Comparison of ENCODE assay signal across 16 cellular contexts in the genomic region with DNA sequence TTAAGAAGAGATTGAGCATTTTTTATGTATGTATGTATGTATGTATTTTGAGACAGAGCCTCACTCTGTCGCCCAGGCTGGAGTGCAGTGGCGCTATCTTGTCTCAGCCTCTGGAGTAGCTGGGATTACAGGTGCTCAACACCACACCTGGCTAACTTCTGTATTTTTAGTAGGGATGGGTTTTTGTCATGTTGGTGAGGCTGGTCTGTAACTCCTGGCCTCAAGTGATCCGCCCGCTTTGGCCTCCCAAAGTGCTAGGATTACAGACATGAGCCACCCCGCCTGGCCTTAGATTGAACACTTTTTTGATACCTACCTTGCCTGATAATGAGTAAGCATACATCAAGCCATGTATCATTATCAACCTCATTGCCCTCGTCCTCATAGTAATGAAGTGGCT. TPM values are rescaled to one million over a fixed set of nuclear protein-coding genes. Genes with fewer than 3 reads are reported as not detected.
DNase-seq lines count a peak whose midpoint lies in the region; ATAC-seq and TF ChIP-seq lines count a peak whose summit lies in the region.
"Had no signal": no experiment of that assay in that cellular context is flagged by ENCODE, and none has a peak within 500 bp of the region (broad histone marks: within the 10 kb centered on the region; RNA-seq: fewer than 3 reads in every experiment).

No MANE protein-coding gene starts in this region.

- peak overlapping the region; percentile 53 for H3K4me3 Mint-ChIP-seq in activated naive CD4-positive, alpha-beta T cell treated with anti-CD3 and anti-CD28 coated beads, Interleukin-2, amount 50 U/mL, for 24 hours
- peak overlapping the region; percentile 50 for H3K4me3 Mint-ChIP-seq in T-helper 17 cell
- no peak overlapping the region for H3K4me3 Mint-ChIP-seq in stimulated activated naive B cell treated with anti-CD40 and anti-IgM and Interleukin-4, amounts not matched to agents 10 μg/mL and 1 μg/mL and 100 μg/mL, for 72 hours

- no peak overlapping the region for H3K27ac ChIP-seq in esophagus squamous epithelium
- H3K27ac ChIP-seq: ascending aorta had no signal

- no peaks in the 10 kb centered on the region for H3K9me3 ChIP-seq in T-helper 17 cell (ENCODE audit: control insufficient read depth, low read length, poor library complexity, severe bottlenecking)
- no peaks in the 10 kb centered on the region for H3K9me3 ChIP-seq in iPS-15b (ENCODE audit: control insufficient read depth, insufficient read depth, low read length)
- no peaks in the 10 kb centered on the region for H3K9me3 ChIP-seq in esophagus squamous epithelium
- H3K9me3 ChIP-seq: ascending aorta, BE2C had no signal

- peak overlapping the region; percentile 52 for H3K27ac Mint-ChIP-seq in activated naive CD4-positive, alpha-beta T cell treated with anti-CD3 and anti-CD28 coated beads, Interleukin-2, amount 50 U/mL, for 24 hours
- no peak overlapping the region for H3K27ac Mint-ChIP-seq in activated naive CD4-positive, alpha-beta T cell treated with anti-CD3 and anti-CD28 coated beads, Interleukin-2, amount 50 U/mL, for 72 hours
- H3K27ac Mint-ChIP-seq in T-helper 17 cell = peak overlapping the region; percentile 95
- peak overlapping the region; percentile 65 for H3K27ac Mint-ChIP-seq in stimulated activated naive B cell treated with anti-CD40 and anti-IgM and Interleukin-4, amounts not matched to agents 10 μg/mL and 1 μg/mL and 100 μg/mL, for 72 hours
- H3K27ac Mint-ChIP-seq: activated CD4-positive, alpha-beta memory T cell treated with anti-CD3 and anti-CD28 coated beads, Interleukin-2, amount 10 ng/mL, durations not matched to agents 7 days and 5 days had no signal

- H3K27me3 Mint-ChIP-seq in activated naive CD4-positive, alpha-beta T cell treated with anti-CD3 and anti-CD28 coated beads, Interleukin-2, amount 50 U/mL, for 24 hours = no peaks in the 10 kb centered on the region
- H3K27me3 Mint-ChIP-seq in T-helper 17 cell = no peaks in the 10 kb centered on the region
- H3K27me3 Mint-ChIP-seq in stimulated activated naive B cell treated with anti-CD40 and anti-IgM and Interleukin-4, amounts not matched to agents 10 μg/mL and 1 μg/mL and 100 μg/mL, for 72 hours = no peaks in the 10 kb centered on the region
- H3K27me3 Mint-ChIP-seq: activated CD4-positive, alpha-beta memory T cell treated with anti-CD3 and anti-CD28 coated beads, Interleukin-2, amount 10 ng/mL, durations not matched to agents 7 days and 5 days had no signal

- intact Hi-C loops in esophagus squamous epithelium (cut with DNase I) = no loop called here

- DNase-seq in activated naive CD4-positive, alpha-beta T cell treated with anti-CD3 and anti-CD28 coated beads, Interleukin-2, amount 50 U/mL, for 72 hours (ENCODE audit: low spot score in 2 of 2) = no peak
- DNase-seq in T-helper 17 cell (no peak), COLO668 (lab: John Stamatoyannopoulos, UW; ENCODE audit: unreplicated experiment) (no peak), NCI-H1092 (lab: John Stamatoyannopoulos, UW) (no peak), esophagus squamous epithelium (lab: John Stamatoyannopoulos, UW) (no peak)
- DNase-seq in stimulated activated naive B cell treated with anti-CD40 and anti-IgM and Interleukin-4, amounts not matched to agents 10 μg/mL and 1 μg/mL and 100 μg/mL, for 72 hours = no peak
- DNase-seq: activated CD4-positive, alpha-beta memory T cell treated with anti-CD3 and anti-CD28 coated beads, Interleukin-2, amount 10 ng/mL, durations not matched to agents 7 days and 5 days; BE2C; effector CD8-positive, alpha-beta T cell; foreskin melanocyte; GOT3; MM.1S; substantia nigra had no signal

- WGBS in esophagus squamous epithelium, 2 donors = 77 to 88% methylated on average over 6 of the region's 6 CpGs

- no peaks in the 10 kb centered on the region for H3K9me3 Mint-ChIP-seq in activated naive CD4-positive, alpha-beta T cell treated with anti-CD3 and anti-CD28 coated beads, Interleukin-2, amount 50 U/mL, for 24 hours
- H3K9me3 Mint-ChIP-seq in activated naive CD4-positive, alpha-beta T cell treated with anti-CD3 and anti-CD28 coated beads, Interleukin-2, amount 50 U/mL, for 72 hours = no peaks in the 10 kb centered on the region
- H3K9me3 Mint-ChIP-seq in stimulated activated naive B cell treated with anti-CD40 and anti-IgM and Interleukin-4, amounts not matched to agents 10 μg/mL and 1 μg/mL and 100 μg/mL, for 72 hours = no peaks in the 10 kb centered on the region
- H3K9me3 Mint-ChIP-seq: activated CD4-positive, alpha-beta memory T cell treated with anti-CD3 and anti-CD28 coated beads, Interleukin-2, amount 10 ng/mL, durations not matched to agents 7 days and 5 days had no signal

- no peak for TF ChIP-seq POLR2A in esophagus squamous epithelium (IDR thresholded peaks at IDR 0.05)

- TF ChIP-seq CTCF in esophagus squamous epithelium (IDR thresholded peaks at IDR 0.05) = no peak

- H3K36me3 ChIP-seq in iPS-15b (ENCODE audit: control insufficient read depth, insufficient read depth, low read length) (no peaks in the 10 kb centered on the region), esophagus squamous epithelium (peaks cover 0 to 12% (median 0%) of the 10 kb centered on the region in 3 donors)
- H3K36me3 ChIP-seq: ascending aorta had no signal

- peaks cover 45% of the 10 kb centered on the region for H3K4me1 Mint-ChIP-seq in activated naive CD4-positive, alpha-beta T cell treated with anti-CD3 and anti-CD28 coated beads, Interleukin-2, amount 50 U/mL, for 24 hours
- peaks cover 31% of the 10 kb centered on the region for H3K4me1 Mint-ChIP-seq in T-helper 17 cell
- peaks cover 13 to 27% of the 10 kb centered on the region in 2 donors for H3K4me1 Mint-ChIP-seq in stimulated activated naive B cell treated with anti-CD40 and anti-IgM and Interleukin-4, amounts not matched to agents 10 μg/mL and 1 μg/mL and 100 μg/mL, for 72 hours

- H3K4me3 ChIP-seq in iPS-15b (ENCODE audit: low read depth, low read length) (peak overlapping the region; percentile 75), esophagus squamous epithelium (no peak overlapping the region)

- no peak for ATAC-seq in activated naive CD4-positive, alpha-beta T cell treated with anti-CD3 and anti-CD28 coated beads, Interleukin-2, amount 50 U/mL, for 72 hours
- no peak for ATAC-seq in T-helper 17 cell
- no peak for ATAC-seq in stimulated activated naive B cell treated with anti-CD40 and anti-IgM and Interleukin-4, amounts not matched to agents 10 μg/mL and 1 μg/mL and 100 μg/mL, for 72 hours (replicated peaks)

- H3K4me1 ChIP-seq in iPS-15b (ENCODE audit: control insufficient read depth, insufficient read depth, low read length) = peaks cover 3% of the 10 kb centered on the region
- H3K4me1 ChIP-seq in esophagus squamous epithelium = peaks cover 0 to 30% (median 3%) of the 10 kb centered on the region in 3 donors
- H3K4me1 ChIP-seq: BE2C had no signal

- peaks cover 7% of the 10 kb centered on the region for H3K36me3 Mint-ChIP-seq in activated naive CD4-positive, alpha-beta T cell treated with anti-CD3 and anti-CD28 coated beads, Interleukin-2, amount 50 U/mL, for 24 hours
- peaks cover 13 to 19% of the 10 kb centered on the region in 2 donors for H3K36me3 Mint-ChIP-seq in activated naive CD4-positive, alpha-beta T cell treated with anti-CD3 and anti-CD28 coated beads, Interleukin-2, amount 50 U/mL, for 72 hours
- H3K36me3 Mint-ChIP-seq in T-helper 17 cell (ENCODE audit: low read depth) = peaks cover 4% of the 10 kb centered on the region
- peaks cover 6 to 7% of the 10 kb centered on the region in 2 donors for H3K36me3 Mint-ChIP-seq in stimulated activated naive B cell treated with anti-CD40 and anti-IgM and Interleukin-4, amounts not matched to agents 10 μg/mL and 1 μg/mL and 100 μg/mL, for 72 hours

- H3K27me3 ChIP-seq in iPS-15b (ENCODE audit: control insufficient read depth, insufficient read depth, low read length) = no peaks in the 10 kb centered on the region
- H3K27me3 ChIP-seq in esophagus squamous epithelium = no peaks in the 10 kb centered on the region
- H3K27me3 ChIP-seq: ascending aorta, BE2C had no signal

- H3K9ac ChIP-seq in iPS-15b (ENCODE audit: low read depth, low read length) = no peak overlapping the region

RNA-seq across cellular contexts. Expression of a gene that starts 2.7 kb away (rescaled TPM):
- total RNA-seq in activated naive CD4-positive, alpha-beta T cell treated with anti-CD3 and anti-CD28 coated beads, Interleukin-2, amount 50 U/mL, for 72 hours = 10 to 100 TPM; 16.1 to 18.6 TPM
- total RNA-seq in T-helper 17 cell = 10 to 100 TPM; 16.6 to 22.4 TPM
- 10 to 100 TPM in 1 of 4 donors, 1 to 10 TPM in 3; 4.2 to 11.1 (median 6.7) TPM for total RNA-seq in esophagus squamous epithelium

Comparison
In these comparisons a context has a peak if more than half of its experiments do, and no peak if none do; other contexts are left out.
1. H3K27ac Mint-ChIP-seq: peak in activated naive CD4-positive, alpha-beta T cell treated with anti-CD3 and anti-CD28 coated beads, Interleukin-2, amount 50 U/mL, for 24 hours (single experiment), T-helper 17 cell (single experiment) and stimulated activated naive B cell treated with anti-CD40 and anti-IgM and Interleukin-4, amounts not matched to agents 10 μg/mL and 1 μg/mL and 100 μg/mL, for 72 hours (single experiment); none in activated naive CD4-positive, alpha-beta T cell treated with anti-CD3 and anti-CD28 coated beads, Interleukin-2, amount 50 U/mL, for 72 hours (0 of 2).
2. H3K4me3 Mint-ChIP-seq: peak in activated naive CD4-positive, alpha-beta T cell treated with anti-CD3 and anti-CD28 coated beads, Interleukin-2, amount 50 U/mL, for 24 hours (single experiment) and T-helper 17 cell (single experiment); none in stimulated activated naive B cell treated with anti-CD40 and anti-IgM and Interleukin-4, amounts not matched to agents 10 μg/mL and 1 μg/mL and 100 μg/mL, for 72 hours (0 of 2).